18 cellular contexts compared by ENCODE assay signal in genomic region chr1:234123867-234124266, GRCh38.
A peak's percentile ranks its signal among the peaks of the same experiment; 100 is the strongest.
DNase-seq lines count a peak whose midpoint lies in the region; ATAC-seq, FAIRE-seq and TF ChIP-seq lines count a peak whose summit lies in the region.
"Had no signal": no experiment of that assay in that cellular context is flagged by ENCODE, and none has a peak within 500 bp of the region (broad histone marks: within the 10 kb centered on the region; RNA-seq: fewer than 3 reads in every experiment).

No MANE protein-coding gene starts in this region.

- CTCF ChIA-PET in IMR-90 (lab: Yijun Ruan, JAX) = interaction anchor here (2.0 kb wide), 1 partner anchor 9 kb away, joined by 12 read pairs; no protein-coding TSS in a partner anchor

- TF ChIP-seq RAD21 in IMR-90 (IDR thresholded peaks at IDR 0.05; ENCODE audit: low read length) = no peak

- peaks cover 4% of the 10 kb centered on the region for H3K9me3 Mint-ChIP-seq in nephron progenitor cell

- H2AK5ac ChIP-seq in IMR-90 (ENCODE audit: low read depth, low read length) = no peak overlapping the region

- H3K36me3 ChIP-seq in IMR-90 (ENCODE audit: control insufficient read depth, insufficient read depth, low read length) (no peaks in the 10 kb centered on the region), esophagus muscularis mucosa (no peaks in the 10 kb centered on the region), pancreas (no peaks in the 10 kb centered on the region)
- H3K36me3 ChIP-seq: BLaER1 had no signal

- POLR2A ChIA-PET in IMR-90 (lab: Charles Lee; ENCODE audit: unreplicated experiment) = no interaction called here

- no peaks in the 10 kb centered on the region for H4K20me1 ChIP-seq in IMR-90 (ENCODE audit: insufficient read depth, low read length)
- H4K20me1 ChIP-seq: BLaER1 had no signal

- H4K5ac ChIP-seq in IMR-90 (ENCODE audit: low read depth, low read length) = 0 out of 2 replicates have a peak overlapping the region, but pooled peaks have one; percentile 7

- no peak overlapping the region for H2BK120ac ChIP-seq in IMR-90 (ENCODE audit: low read depth, low read length)

- H3K4me3 ChIP-seq in IMR-90 (ENCODE audit: insufficient read depth, low read depth, low read length) = no peak overlapping the region
- H3K4me3 ChIP-seq in esophagus muscularis mucosa = no peak overlapping the region
- no peak overlapping the region for H3K4me3 ChIP-seq in pancreas
- H3K4me3 ChIP-seq: BLaER1 had no signal

- H3K9me3 ChIP-seq in IMR-90 (ENCODE audit: control insufficient read depth, insufficient read depth, low read length) (no peaks in the 10 kb centered on the region), esophagus muscularis mucosa (no peaks in the 10 kb centered on the region), pancreas (no peaks in the 10 kb centered on the region)
- H3K9me3 ChIP-seq: BLaER1 had no signal

- no peak overlapping the region for H2AFZ ChIP-seq in IMR-90 (replicated peaks; ENCODE audit: low read length, poor library complexity)

- H4K91ac ChIP-seq in IMR-90 (ENCODE audit: insufficient read depth, low read depth, low read length) = no peak overlapping the region

- no peak overlapping the region for H3K4ac ChIP-seq in IMR-90 (ENCODE audit: low read depth, low read length)

- H2BK15ac ChIP-seq in IMR-90 (ENCODE audit: low read depth, low read length) = no peak overlapping the region

- no CpG with 5 or more reads among the region's 5 CpGs for WGBS in IMR-90 (ENCODE audit: extremely low coverage in 2 of 2, insufficient read length in 1 of 2), 2 experiments
- 53% methylated on average over 5 of the region's 5 CpGs for WGBS in esophagus muscularis mucosa
- 35 to 40% methylated on average over 5 of the region's 5 CpGs for WGBS in pancreas, 2 donors

- H3K27ac ChIP-seq in IMR-90 (ENCODE audit: insufficient read depth, low read length) (no peak overlapping the region), esophagus muscularis mucosa (replicated peaks in 1 of 4) (no peak overlapping the region), pancreas (no peak overlapping the region)
- H3K27ac ChIP-seq: BLaER1, HL-60, RWPE1 had no signal

- no peak overlapping the region for H2BK5ac ChIP-seq in IMR-90 (ENCODE audit: low read depth, low read length, poor library complexity, severe bottlenecking)

- peaks cover 3% of the 10 kb centered on the region; the same call in 1 of the 2 replicates for H3K9me1 ChIP-seq in IMR-90 (ENCODE audit: insufficient read depth, low read length)

- TF ChIP-seq CTCF in IMR-90 (conservative IDR thresholded peaks at IDR 0.05; ENCODE audit: low read depth, low read length) (no peak), esophagus muscularis mucosa (IDR thresholded peaks at IDR 0.05) (no peak), pancreas (IDR thresholded peaks at IDR 0.05) (no peak), nephron progenitor cell (IDR thresholded peaks at IDR 0.05) (no peak)

- no peak overlapping the region for H2BK20ac ChIP-seq in IMR-90 (ENCODE audit: low read depth, low read length)

- DNase-seq in ACHN (peak; percentile 89), IMR-90 (peak; percentile 20), esophagus muscularis mucosa (ENCODE audit: extremely low spot score) (peak; percentile 86), kidney tubule cell (ENCODE audit: low spot score) (peak; percentile 86), pancreas (no peak), MV-4-11 (lab: John Stamatoyannopoulos, UW) (no peak), nephron progenitor cell (no peak)
- DNase-seq: CD4-positive, CD25-positive, alpha-beta regulatory T cell; DMS53; NCI-H1105 treated with DMSO at 0.1 percent for 48 hours; NCI-H2029; NCI-H446 treated with DMSO at 0.1 percent for 48 hours; NCI-H526; SHP77 treated with DMSO at 0.1 percent for 48 hours had no signal

- no TSS peak for BruUV-seq in IMR-90 (replicated peaks; lab: Mats Ljungman, UMichigan)

- H3K4me2 ChIP-seq in IMR-90 (ENCODE audit: low read depth, low read length) = no peak overlapping the region
- H3K4me2 ChIP-seq: BLaER1 had no signal

- H3K9ac ChIP-seq in IMR-90 (ENCODE audit: low read depth, low read length) = no peak overlapping the region
- H3K9ac ChIP-seq: BLaER1 had no signal

- H3K27me3 ChIP-seq in IMR-90 (ENCODE audit: control insufficient read depth, insufficient read depth, low read length) (no peaks in the 10 kb centered on the region), esophagus muscularis mucosa (peaks cover 0 to 49% (median 0%) of the 10 kb centered on the region in 4 donors), pancreas (peaks cover 0 to 9% (median 0%) of the 10 kb centered on the region in 4 donors)
- H3K27me3 ChIP-seq: BLaER1 had no signal

- no peak overlapping the region for H3K4me3 Mint-ChIP-seq in nephron progenitor cell
- H3K4me3 Mint-ChIP-seq: CD4-positive, CD25-positive, alpha-beta regulatory T cell had no signal

- no peak for FAIRE-seq in pancreas (lab: Jason Lieb, UNC)

- no peak overlapping the region for H4K8ac ChIP-seq in IMR-90 (ENCODE audit: low read depth in 2 of 2, low read length in 2 of 2)

- H3K36me3 Mint-ChIP-seq in nephron progenitor cell (ENCODE audit: low read depth) = no peaks in the 10 kb centered on the region
- H3K36me3 Mint-ChIP-seq: CD4-positive, CD25-positive, alpha-beta regulatory T cell had no signal

- no peak for TF ChIP-seq EP300 in esophagus muscularis mucosa (IDR thresholded peaks at IDR 0.05)

- H3K4me1 ChIP-seq in IMR-90 (ENCODE audit: control insufficient read depth, insufficient read depth, low read length) (no peaks in the 10 kb centered on the region), esophagus muscularis mucosa (no peaks in the 10 kb centered on the region), pancreas (no peaks in the 10 kb centered on the region)
- H3K4me1 ChIP-seq: BLaER1 had no signal

- peaks cover 5% of the 10 kb centered on the region for H3K4me1 Mint-ChIP-seq in nephron progenitor cell
- H3K4me1 Mint-ChIP-seq: CD4-positive, CD25-positive, alpha-beta regulatory T cell had no signal

- no peak overlapping the region for H3K14ac ChIP-seq in IMR-90 (replicated peaks; ENCODE audit: low read depth, low read length)

- peaks cover 46% of the 10 kb centered on the region for H3K27me3 Mint-ChIP-seq in nephron progenitor cell (ENCODE audit: low read depth, poor library complexity)

- no peak overlapping the region for H2AK9ac ChIP-seq in IMR-90 (replicated peaks; ENCODE audit: low read depth, low read length, poor library complexity)

- H3K23ac ChIP-seq in IMR-90 (ENCODE audit: low read depth, low read length) = no peak overlapping the region

- no peak overlapping the region for H3K27ac Mint-ChIP-seq in nephron progenitor cell
- H3K27ac Mint-ChIP-seq: CD4-positive, CD25-positive, alpha-beta regulatory T cell had no signal

- intact Hi-C loops in IMR-90 (cut with micrococcal nuclease) = no loop called here
- intact Hi-C loops in esophagus muscularis mucosa (cut with DNase I) = no loop called here
- intact Hi-C loops in pancreas (cut with DNase I) = no loop called here

- no peak overlapping the region for H3K18ac ChIP-seq in IMR-90 (ENCODE audit: low read depth, low read length)

- no peaks in the 10 kb centered on the region for H3K79me1 ChIP-seq in IMR-90 (ENCODE audit: low read depth in 1 of 2, low read length in 2 of 2)

- in situ Hi-C loops in ACHN (cut with HindIII; ENCODE audit: low pct_ligation_motif_present, low pct_unique_long_range_greater_than_20kb, low sequenced_read_pairs) = no loop called here
- in situ Hi-C loops in IMR-90 (cut with MboI; ENCODE audit: low sequenced_read_pairs) = loop anchor here (25.0 kb wide), 1 partner anchor 463 kb away; no protein-coding TSS in a partner anchor

- ATAC-seq in IMR-90 (ENCODE audit: low read depth) (peak; percentile 24; the same call in 1 of the 2 replicates), pancreas (no peak)
- ATAC-seq: HCT116 had no signal

- dilution Hi-C loops in IMR-90 (cut with HindIII; ENCODE audit: low sequenced_read_pairs, unreplicated experiment) = no loop called here

- no peak overlapping the region for H3K56ac ChIP-seq in IMR-90 (ENCODE audit: extremely low read depth, insufficient read depth, low read length)

- TF ChIP-seq POLR2A in IMR-90 (IDR thresholded peaks at IDR 0.05; ENCODE audit: low read depth, low read length) (no peak), esophagus muscularis mucosa (IDR thresholded peaks at IDR 0.05; ENCODE audit: low read depth) (no peak)

TF ChIP-seq in IMR-90, 13 proteins besides CTCF, POLR2A, EP300 and RAD21:
- TF ChIP-seq NFE2L2 (IDR thresholded peaks at IDR 0.05; ENCODE audit: low read depth, low read length) = no peak
- TF ChIP-seq RCOR1 (IDR thresholded peaks at IDR 0.05; ENCODE audit: insufficient replicate concordance, low read length) = no peak
- no peak for TF ChIP-seq RFX5 (IDR thresholded peaks at IDR 0.05; ENCODE audit: low read depth, low read length)
- no peak for TF ChIP-seq MAZ (IDR thresholded peaks at IDR 0.05; ENCODE audit: borderline replicate concordance, low read depth, low read length)
- TF ChIP-seq CEBPB (IDR thresholded peaks at IDR 0.05; ENCODE audit: low read depth, low read length) = no peak
- TF ChIP-seq FOS (IDR thresholded peaks at IDR 0.05; ENCODE audit: low read depth, low read length) = no peak
- no peak for TF ChIP-seq CHD1 (IDR thresholded peaks at IDR 0.05; ENCODE audit: low read depth, low read length)
- TF ChIP-seq BHLHE40 (IDR thresholded peaks at IDR 0.05; ENCODE audit: low read depth, low read length) = no peak
- no peak for TF ChIP-seq MAFK (IDR thresholded peaks at IDR 0.05; ENCODE audit: low read depth, low read length)
- TF ChIP-seq ELK1 (IDR thresholded peaks at IDR 0.05; ENCODE audit: borderline replicate concordance, low read depth, low read length) = no peak
- no peak for TF ChIP-seq MXI1 (IDR thresholded peaks at IDR 0.05; ENCODE audit: borderline replicate concordance, low read depth, low read length)
- TF ChIP-seq USF2 (IDR thresholded peaks at IDR 0.05; ENCODE audit: low read depth, low read length) = no peak
- TF ChIP-seq SMC3 (IDR thresholded peaks at IDR 0.05; ENCODE audit: low read depth, low read length) = no peak

Comparison
In these comparisons a context has a peak if more than half of its experiments do, and no peak if none do; other contexts are left out.
1. DNase-seq: peak in ACHN (single experiment), IMR-90 (single experiment), esophagus muscularis mucosa (single experiment) and kidney tubule cell (single experiment); none in pancreas (0 of 6), MV-4-11 (single experiment) and nephron progenitor cell (single experiment).